12 cellular contexts compared by ENCODE assay signal in genomic region chr2:213001285-213001910, GRCh38.
DNase-seq lines count a peak whose midpoint lies in the region; ATAC-seq, FAIRE-seq and TF ChIP-seq lines count a peak whose summit lies in the region.
"Had no signal": no experiment of that assay in that cellular context is flagged by ENCODE, and none has a peak within 500 bp of the region (broad histone marks: within the 10 kb centered on the region; RNA-seq: fewer than 3 reads in every experiment).

No MANE protein-coding gene starts in this region.

- H3K27ac Mint-ChIP-seq in activated CD8-positive, alpha-beta T cell treated with anti-CD3 and anti-CD28 coated beads for 36 hours: peak overlapping the region; percentile 87

- DNase-seq in Right ventricle myocardium superior (no peak), Right ventricle myocardium inferior (ENCODE audit: missing footprints) (no peak)
- no peak for DNase-seq in activated CD8-positive, alpha-beta T cell treated with anti-CD3 and anti-CD28 coated beads for 36 hours
- no peak for DNase-seq in stimulated activated CD4-positive, alpha-beta T cell treated with anti-CD3 and anti-CD28 coated beads, Interleukin-15, amount 100 ng/mL, for 24 hours
- DNase-seq: activated CD4-positive, alpha-beta T cell treated with anti-CD3 and anti-CD28 coated beads for 1 hour; NCI-H1105 treated with DMSO at 0.1 percent for 48 hours; NCI-H526; nucleus accumbens had no signal

- CTCF ChIA-PET in activated CD8-positive, alpha-beta T cell treated with anti-CD3 and anti-CD28 coated beads for 36 hours (lab: Charles Lee): interaction anchor here (1.2 kb wide), 1 partner anchor 147 kb away, joined by 4 read pairs; no protein-coding TSS in a partner anchor

- peak overlapping the region; percentile 64 for H3K4me3 Mint-ChIP-seq in activated CD8-positive, alpha-beta T cell treated with anti-CD3 and anti-CD28 coated beads for 36 hours

- H3K27me3 ChIP-seq in stomach smooth muscle (ENCODE audit: control insufficient read depth in 1 of 2, insufficient read depth in 2 of 2, low read length in 2 of 2): no peaks in the 10 kb centered on the region

- H3K9me3 ChIP-seq in stomach smooth muscle (ENCODE audit: control insufficient read depth in 2 of 2, low read length in 2 of 2): no peaks in the 10 kb centered on the region

- peak; percentile 56 for FAIRE-seq in islet of Langerhans (lab: Jason Lieb, UNC)

- peak; percentile 48 for ATAC-seq in Right ventricle myocardium superior (ENCODE audit: poor library complexity)
- ATAC-seq in Right ventricle myocardium inferior: no peak
- no peak for ATAC-seq in activated CD8-positive, alpha-beta T cell treated with anti-CD3 and anti-CD28 coated beads for 36 hours
- ATAC-seq in HG02852 (IDR thresholded peaks at IDR 0.05; ENCODE audit: unreplicated experiment): no peak
- no peak for ATAC-seq in GM21619 (IDR thresholded peaks at IDR 0.05; ENCODE audit: unreplicated experiment)

- H3K4me1 Mint-ChIP-seq in activated CD8-positive, alpha-beta T cell treated with anti-CD3 and anti-CD28 coated beads for 36 hours (ENCODE audit: low read depth): peaks cover 39% of the 10 kb centered on the region

- H3K9me3 Mint-ChIP-seq in activated CD8-positive, alpha-beta T cell treated with anti-CD3 and anti-CD28 coated beads for 36 hours: no peaks in the 10 kb centered on the region

- no peaks in the 10 kb centered on the region for H3K36me3 ChIP-seq in stomach smooth muscle (ENCODE audit: control insufficient read depth in 2 of 2, insufficient read depth in 2 of 2, low read length in 2 of 2)

- TF ChIP-seq CTCF in activated CD8-positive, alpha-beta T cell treated with anti-CD3 and anti-CD28 coated beads for 36 hours (IDR thresholded peaks at IDR 0.05): no peak

- peak overlapping the region; percentile 3 to 4 for H3K4me3 ChIP-seq in stomach smooth muscle (ENCODE audit: low read length in 2 of 2)

- H3K4me1 ChIP-seq in stomach smooth muscle (ENCODE audit: control insufficient read depth, insufficient read depth, low read length): no peaks in the 10 kb centered on the region

- H3K27ac ChIP-seq in stomach smooth muscle (ENCODE audit: low read length): no peak overlapping the region

- intact Hi-C loops in Right ventricle myocardium superior (cut with DNase I): no loop called here
- intact Hi-C loops in Right ventricle myocardium inferior (cut with DNase I): loop anchor here (10.0 kb wide), 1 partner anchor 153 kb away; the partner anchor contains the start of gene IKZF2
- intact Hi-C loops in activated CD8-positive, alpha-beta T cell treated with anti-CD3 and anti-CD28 coated beads for 36 hours (cut with micrococcal nuclease): no loop called here

- no peaks in the 10 kb centered on the region for H3K27me3 Mint-ChIP-seq in activated CD8-positive, alpha-beta T cell treated with anti-CD3 and anti-CD28 coated beads for 36 hours

- H3K9ac ChIP-seq in stomach smooth muscle (ENCODE audit: low read length in 2 of 2): peak overlapping the region in 1 of 2 donors; percentile 42

- POLR2A ChIA-PET in activated CD8-positive, alpha-beta T cell treated with anti-CD3 and anti-CD28 coated beads for 36 hours (lab: Charles Lee): interaction anchor here (1.0 kb wide), 1 partner anchor 117 kb away, joined by 3 read pairs; no protein-coding TSS in a partner anchor

- peaks cover 3% of the 10 kb centered on the region for H3K36me3 Mint-ChIP-seq in activated CD8-positive, alpha-beta T cell treated with anti-CD3 and anti-CD28 coated beads for 36 hours (ENCODE audit: low read depth)
